In the genomic region with DNA sequence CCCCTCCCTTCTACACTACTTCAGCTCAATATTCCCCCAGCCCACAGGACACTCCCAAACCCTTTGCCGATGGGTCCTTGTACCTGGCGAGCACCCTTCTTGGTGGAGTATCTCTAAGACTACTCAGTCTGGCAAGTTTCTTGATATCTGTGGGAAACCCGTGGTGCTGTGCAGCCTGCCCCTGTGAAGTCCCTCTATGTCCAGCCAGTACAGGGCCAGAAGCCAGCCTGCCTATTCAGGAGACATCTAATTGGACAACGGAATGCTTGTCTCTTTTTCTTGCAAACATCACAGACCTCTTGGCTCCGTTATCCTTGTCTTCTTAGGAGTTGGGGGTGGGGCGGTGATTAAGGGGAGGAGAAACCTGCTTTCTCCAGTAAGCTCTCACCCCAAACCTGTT, we compare ENCODE assay signal across 18 cellular contexts. TPM values are rescaled to one million over a fixed set of nuclear protein-coding genes. Genes with fewer than 3 reads are reported as not detected.
DNase-seq lines count a peak whose midpoint lies in the region; ATAC-seq, FAIRE-seq and TF ChIP-seq lines count a peak whose summit lies in the region.
"Had no signal": no experiment of that assay in that cellular context is flagged by ENCODE, and none has a peak within 500 bp of the region (broad histone marks: within the 10 kb centered on the region; RNA-seq: fewer than 3 reads in every experiment).

No MANE protein-coding gene starts in this region.

- H3K9me3 ChIP-seq in BLaER1, result no peaks in the 10 kb centered on the region
- H3K9me3 ChIP-seq in astrocyte (ENCODE audit: insufficient read depth, low read depth, low read length), result no peaks in the 10 kb centered on the region
- no peaks in the 10 kb centered on the region for H3K9me3 ChIP-seq in heart right ventricle

- H3K4me3 Mint-ChIP-seq in astrocyte (ENCODE audit: unreplicated experiment), result no peak overlapping the region
- H3K4me3 Mint-ChIP-seq in nephron, result peak overlapping the region in 2 of 3 experiments; percentile 12 to 16
- H3K4me3 Mint-ChIP-seq: B cell; CD4-positive, alpha-beta memory T cell; HFFc6 had no signal

- H3K4me1 ChIP-seq in BLaER1 (peaks cover 56% of the 10 kb centered on the region), astrocyte (ENCODE audit: insufficient read depth, low read length) (peaks cover 45% of the 10 kb centered on the region), heart right ventricle (peaks cover 0 to 65% (median 24%) of the 10 kb centered on the region in 9 donors)

- H3K27me3 Mint-ChIP-seq in astrocyte (ENCODE audit: low read depth, unreplicated experiment) (no peaks in the 10 kb centered on the region), nephron (ENCODE audit: low read depth) (peaks cover 38% of the 10 kb centered on the region)

- no peak for FAIRE-seq in astrocyte (lab: Jason Lieb, UNC)
- FAIRE-seq: GM19239 had no signal

- ATAC-seq in heart right ventricle (no peak), HG02938 (IDR thresholded peaks at IDR 0.05; ENCODE audit: unreplicated experiment) (no peak)

- no peak overlapping the region for H3K9ac ChIP-seq in BLaER1
- H3K9ac ChIP-seq in astrocyte (ENCODE audit: low read length), result no peak overlapping the region

- H3K4me1 Mint-ChIP-seq in astrocyte (ENCODE audit: low read depth, unreplicated experiment) (peaks cover 64% of the 10 kb centered on the region), nephron (peaks cover 38% of the 10 kb centered on the region)

- no peak for TF ChIP-seq CTCF in astrocyte (IDR thresholded peaks at IDR 0.05; ENCODE audit: insufficient read depth, low read depth, low read length)
- no peak for TF ChIP-seq CTCF in nephron (IDR thresholded peaks at IDR 0.05; ENCODE audit: unreplicated experiment in 3 of 3)
- TF ChIP-seq CTCF in heart right ventricle (IDR thresholded peaks at IDR 0.05), result no peak

- no peak for DNase-seq in astrocyte (ENCODE audit: low read depth)
- peak; percentile 27 for DNase-seq in pons (ENCODE audit: low spot score)
- no peak for DNase-seq in heart right ventricle
- no peak for DNase-seq in activated T-cell treated with anti-CD3 and anti-CD28 coated beads, Interleukin-2, amount 50 U/mL, for 1 hour
- DNase-seq: 8988T; CD4-positive, alpha-beta memory T cell; DMS79 treated with DMSO at 0.1 percent for 48 hours; EL; GDM1; HCEC 1CT; HFFc6; KBM-7 had no signal

- peaks cover 13% of the 10 kb centered on the region for H3K79me2 ChIP-seq in astrocyte (ENCODE audit: insufficient read depth, low read length)

- intact Hi-C loops in heart right ventricle (cut with DNase I), result loop anchor here in 6 of 10 donors (5.0 to 10.0 kb wide), 5 partner anchors 49 to 137 kb away; a partner anchor contains a TSS

- H3K36me3 ChIP-seq in BLaER1 (no peaks in the 10 kb centered on the region), astrocyte (ENCODE audit: insufficient read depth, low read length) (no peaks in the 10 kb centered on the region), heart right ventricle (no peaks in the 10 kb centered on the region)

- H3K27ac Mint-ChIP-seq in astrocyte (ENCODE audit: unreplicated experiment) (peak overlapping the region; percentile 80), nephron (peak overlapping the region in 2 of 3 experiments; percentile 22 to 100)
- H3K27ac Mint-ChIP-seq: B cell; CD4-positive, alpha-beta memory T cell; HFFc6 had no signal

- H3K9me3 Mint-ChIP-seq in astrocyte (ENCODE audit: unreplicated experiment), result peaks cover 1% of the 10 kb centered on the region
- no peaks in the 10 kb centered on the region for H3K9me3 Mint-ChIP-seq in nephron
- H3K9me3 Mint-ChIP-seq: CD4-positive, alpha-beta memory T cell had no signal

- peak overlapping the region; percentile 97; the same call in 1 of the 2 replicates for H3K27ac ChIP-seq in BLaER1
- no peak overlapping the region for H3K27ac ChIP-seq in astrocyte (ENCODE audit: low read depth, low read length)
- H3K27ac ChIP-seq in heart right ventricle, result no peak overlapping the region
- H3K27ac ChIP-seq: C4-2B had no signal

- H3K4me2 ChIP-seq in BLaER1, result peak overlapping the region; percentile 85
- no peak overlapping the region for H3K4me2 ChIP-seq in astrocyte (ENCODE audit: low read length)

- H3K27me3 ChIP-seq in BLaER1 (no peaks in the 10 kb centered on the region), astrocyte (ENCODE audit: insufficient read depth, low read length) (no peaks in the 10 kb centered on the region), heart right ventricle (no peaks in the 10 kb centered on the region)

- peaks cover 3% of the 10 kb centered on the region for H3K36me3 Mint-ChIP-seq in astrocyte (ENCODE audit: low read depth, unreplicated experiment)
- H3K36me3 Mint-ChIP-seq in nephron (ENCODE audit: low read depth), result no peaks in the 10 kb centered on the region
- H3K36me3 Mint-ChIP-seq: CD4-positive, alpha-beta memory T cell had no signal

- H4K20me1 ChIP-seq in BLaER1, result no peaks in the 10 kb centered on the region
- H4K20me1 ChIP-seq in astrocyte (ENCODE audit: insufficient read depth, low read length), result peaks cover 6% of the 10 kb centered on the region

- 85 to 87% methylated on average over 6 of the region's 6 CpGs for WGBS in heart right ventricle, 2 donors

- no peak overlapping the region for H2AFZ ChIP-seq in astrocyte (ENCODE audit: low read depth, low read length)

- H3K4me3 ChIP-seq in BLaER1 (no peak overlapping the region), astrocyte (ENCODE audit: insufficient read depth, low read depth, low read length) (no peak overlapping the region), heart right ventricle (no peak overlapping the region)

RNA-seq across cellular contexts. Expression of a gene that starts 3.7 kb away (rescaled TPM):
- total RNA-seq in astrocyte, result 930 and 1,304 TPM in 2 replicates
- 100 to 1,000 TPM; 498 to 826 (median 608) TPM for total RNA-seq in heart right ventricle
- polyA plus RNA-seq in heart right ventricle, result 1,000 to 10,000 TPM in 1 of 2 donors, 100 to 1,000 TPM in 1; 876 to 1,251 TPM
- total RNA-seq: B cell; CD4-positive, alpha-beta memory T cell had no signal
- polyA plus RNA-seq: CD4-positive, alpha-beta memory T cell had no signal
